ENCODE assay signal across 12 cellular contexts in genomic region chr2:45849491-45850283, GRCh38.
DNase-seq lines count a peak whose midpoint lies in the region; ATAC-seq and TF ChIP-seq lines count a peak whose summit lies in the region.
"Had no signal": no experiment of that assay in that cellular context is flagged by ENCODE, and none has a peak within 500 bp of the region (broad histone marks: within the 10 kb centered on the region; RNA-seq: fewer than 3 reads in every experiment).

No MANE protein-coding gene starts in this region.

- no peaks in the 10 kb centered on the region for H3K9me2 ChIP-seq in OCI-LY7 (ENCODE audit: insufficient read depth, low read length)

- POLR2A ChIA-PET in OCI-LY7 (lab: Charles Lee), result no interaction called here

- H4K20me1 ChIP-seq in OCI-LY7 (ENCODE audit: insufficient read depth, low read length), result no peaks in the 10 kb centered on the region

- no TSS peak for BruUV-seq in OCI-LY7 (replicated peaks; lab: Mats Ljungman, UMichigan)

- TF ChIP-seq POLR2A in body of pancreas (IDR thresholded peaks at IDR 0.05), result no peak

- H3K27me3 Mint-ChIP-seq in osteocyte (ENCODE audit: unreplicated experiment), result no peaks in the 10 kb centered on the region

- H3K27ac Mint-ChIP-seq in osteocyte (ENCODE audit: unreplicated experiment), result peak overlapping the region; percentile 6

- H3K27ac ChIP-seq in body of pancreas, result no peak overlapping the region
- no peak overlapping the region for H3K27ac ChIP-seq in OCI-LY7 (ENCODE audit: low read depth, low read length, poor library complexity, severe bottlenecking)
- H3K27ac ChIP-seq: prostate gland had no signal

- no peak overlapping the region for H3K4me2 ChIP-seq in OCI-LY7 (ENCODE audit: low read length)

- no peak overlapping the region for H3K4me3 Mint-ChIP-seq in osteocyte (ENCODE audit: unreplicated experiment)

- no peak overlapping the region for H3K4me3 ChIP-seq in body of pancreas
- no peak overlapping the region for H3K4me3 ChIP-seq in OCI-LY7 (ENCODE audit: low read depth, low read length, poor library complexity, severe bottlenecking)
- H3K4me3 ChIP-seq: prostate gland had no signal

- peaks cover 57% of the 10 kb centered on the region for H3K4me1 Mint-ChIP-seq in osteocyte (ENCODE audit: unreplicated experiment)

- H3K27me3 ChIP-seq in body of pancreas, result no peaks in the 10 kb centered on the region

- WGBS in body of pancreas, 2 donors, result 82 to 91% methylated on average over 7 of the region's 7 CpGs

- TF ChIP-seq CTCF in body of pancreas (IDR thresholded peaks at IDR 0.05) (no peak), osteocyte (IDR thresholded peaks at IDR 0.05) (no peak), OCI-LY7 (conservative IDR thresholded peaks at IDR 0.05; ENCODE audit: low read length) (no peak)

- H2AFZ ChIP-seq in OCI-LY7 (ENCODE audit: low read length), result no peak overlapping the region

- ATAC-seq in body of pancreas (peak; percentile 15), HG03354 (IDR thresholded peaks at IDR 0.05; ENCODE audit: poor library complexity, severe bottlenecking, unreplicated experiment) (no peak)

- H3K36me3 ChIP-seq in body of pancreas (replicated peaks in 1 of 2; ENCODE audit: insufficient read depth in 1 of 2, low read depth in 2 of 2), result no peaks in the 10 kb centered on the region
- no peaks in the 10 kb centered on the region for H3K36me3 ChIP-seq in OCI-LY7 (ENCODE audit: insufficient read depth, low read length)
- H3K36me3 ChIP-seq: prostate gland had no signal

- CTCF ChIA-PET in OCI-LY7 (lab: Charles Lee; ENCODE audit: unreplicated experiment), result no interaction called here

- H3K9me3 ChIP-seq in body of pancreas (no peaks in the 10 kb centered on the region), OCI-LY7 (ENCODE audit: low read length) (no peaks in the 10 kb centered on the region)
- H3K9me3 ChIP-seq: prostate gland had no signal

- H3K79me2 ChIP-seq in OCI-LY7 (ENCODE audit: insufficient read depth, low read depth, low read length), result no peaks in the 10 kb centered on the region

- H3K4me1 ChIP-seq in body of pancreas (peaks cover 15% of the 10 kb centered on the region), OCI-LY7 (ENCODE audit: insufficient read depth, low read length, poor library complexity, severe bottlenecking) (peaks cover 22% of the 10 kb centered on the region)
- H3K4me1 ChIP-seq: prostate gland had no signal

- intact Hi-C loops in body of pancreas (cut with DNase I), result no loop called here
- intact Hi-C loops in OCI-LY7 (cut with micrococcal nuclease; ENCODE audit: unreplicated experiment), result no loop called here

- DNase-seq in DMS79 treated with DMSO at 0.1 percent for 48 hours (lab: John Stamatoyannopoulos, UW) (peak; percentile 17), DMS79 (lab: John Stamatoyannopoulos, UW) (no peak), LHCN-M2 (ENCODE audit: low read depth) (peak; percentile 47), body of pancreas (no peak), osteocyte (ENCODE audit: extremely low spot score, unreplicated experiment) (no peak), NCI-H2029 treated with DMSO at 0.1 percent for 48 hours (lab: John Stamatoyannopoulos, UW) (no peak), OCI-LY7 (ENCODE audit: low spot score) (no peak)
- DNase-seq: 8988T, kidney, SW 1271 had no signal

- peaks cover 10% of the 10 kb centered on the region for H3K9me3 Mint-ChIP-seq in osteocyte (ENCODE audit: unreplicated experiment)

- peaks cover 8% of the 10 kb centered on the region for H3K36me3 Mint-ChIP-seq in osteocyte (ENCODE audit: unreplicated experiment)

Comparison
In these comparisons a context has a peak if more than half of its experiments do, and no peak if none do; other contexts are left out.
1. DNase-seq: peak in DMS79 treated with DMSO at 0.1 percent for 48 hours (single experiment) and LHCN-M2 (single experiment); none in DMS79 (single experiment), body of pancreas (0 of 4), osteocyte (single experiment), NCI-H2029 treated with DMSO at 0.1 percent for 48 hours (single experiment) and OCI-LY7 (single experiment).